In the genomic region with DNA sequence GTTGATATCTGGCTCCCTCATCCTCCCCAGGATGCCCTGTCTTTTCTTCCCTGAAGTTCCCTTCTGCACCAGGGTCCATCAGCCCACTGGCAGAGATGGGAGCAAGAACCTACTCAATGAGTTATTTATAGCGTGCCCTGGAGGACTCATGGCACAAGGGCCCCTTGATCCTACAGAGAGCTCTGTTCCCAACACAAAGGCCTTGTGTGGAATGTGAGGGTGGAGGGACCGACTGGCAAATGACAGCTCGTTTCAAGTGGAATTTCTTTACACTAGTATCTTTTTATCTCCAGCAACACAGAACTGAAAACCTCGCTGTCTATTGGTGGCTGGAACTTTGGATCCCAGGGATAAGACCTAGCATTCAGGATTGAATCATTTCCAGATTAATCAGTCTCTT, we compare ENCODE assay signal across 1 cellular context.
A peak's percentile ranks its signal among the peaks of the same experiment; 100 is the strongest.
TF ChIP-seq lines count a peak whose summit lies in the region.

No MANE protein-coding gene starts in this region.

TF ChIP-seq in HepG2, 621 proteins besides CTCF, POLR2A, EP300 and RAD21:
- TF ChIP-seq MAZ (IDR thresholded peaks at IDR 0.05; ENCODE audit: borderline replicate concordance, low read depth, low read length) (no peak), MAZ (CRISPR knock-in tag; IDR thresholded peaks at IDR 0.05; ENCODE audit: low read depth) (no peak), ZNF24 (IDR thresholded peaks at IDR 0.05) (no peak), SOX6 (IDR thresholded peaks at IDR 0.05) (no peak), SOX6 (CRISPR knock-in tag; IDR thresholded peaks at IDR 0.05) (0 out of 2 replicates have a peak, but pooled peaks have one; percentile 22), SOX13 (IDR thresholded peaks at IDR 0.05) (no peak), SOX13 (CRISPR knock-in tag; conservative IDR thresholded peaks at IDR 0.05 in 1 of 2, IDR thresholded peaks at IDR 0.05 in 1 of 2) (peak in 1 of 2 experiments; percentile 41; a peak in 2 of 4 replicates), TEAD3 (CRISPR knock-in tag; optimal IDR thresholded peaks at IDR 0.05; ENCODE audit: borderline replicate concordance) (peak; percentile 59)
- TF ChIP-seq, protein P1, sequence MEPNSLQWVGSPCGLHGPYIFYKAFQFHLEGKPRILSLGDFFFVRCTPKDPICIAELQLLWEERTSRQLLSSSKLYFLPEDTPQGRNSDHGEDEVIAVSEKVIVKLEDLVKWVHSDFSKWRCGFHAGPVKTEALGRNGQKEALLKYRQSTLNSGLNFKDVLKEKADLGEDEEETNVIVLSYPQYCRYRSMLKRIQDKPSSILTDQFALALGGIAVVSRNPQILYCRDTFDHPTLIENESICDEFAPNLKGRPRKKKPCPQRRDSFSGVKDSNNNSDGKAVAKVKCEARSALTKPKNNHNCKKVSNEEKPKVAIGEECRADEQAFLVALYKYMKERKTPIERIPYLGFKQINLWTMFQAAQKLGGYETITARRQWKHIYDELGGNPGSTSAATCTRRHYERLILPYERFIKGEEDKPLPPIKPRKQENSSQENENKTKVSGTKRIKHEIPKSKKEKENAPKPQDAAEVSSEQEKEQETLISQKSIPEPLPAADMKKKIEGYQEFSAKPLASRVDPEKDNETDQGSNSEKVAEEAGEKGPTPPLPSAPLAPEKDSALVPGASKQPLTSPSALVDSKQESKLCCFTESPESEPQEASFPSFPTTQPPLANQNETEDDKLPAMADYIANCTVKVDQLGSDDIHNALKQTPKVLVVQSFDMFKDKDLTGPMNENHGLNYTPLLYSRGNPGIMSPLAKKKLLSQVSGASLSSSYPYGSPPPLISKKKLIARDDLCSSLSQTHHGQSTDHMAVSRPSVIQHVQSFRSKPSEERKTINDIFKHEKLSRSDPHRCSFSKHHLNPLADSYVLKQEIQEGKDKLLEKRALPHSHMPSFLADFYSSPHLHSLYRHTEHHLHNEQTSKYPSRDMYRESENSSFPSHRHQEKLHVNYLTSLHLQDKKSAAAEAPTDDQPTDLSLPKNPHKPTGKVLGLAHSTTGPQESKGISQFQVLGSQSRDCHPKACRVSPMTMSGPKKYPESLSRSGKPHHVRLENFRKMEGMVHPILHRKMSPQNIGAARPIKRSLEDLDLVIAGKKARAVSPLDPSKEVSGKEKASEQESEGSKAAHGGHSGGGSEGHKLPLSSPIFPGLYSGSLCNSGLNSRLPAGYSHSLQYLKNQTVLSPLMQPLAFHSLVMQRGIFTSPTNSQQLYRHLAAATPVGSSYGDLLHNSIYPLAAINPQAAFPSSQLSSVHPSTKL (CRISPR knock-in tag; IDR thresholded peaks at IDR 0.05) = 0 out of 2 replicates have a peak, but pooled peaks have one; percentile 17
- TF ChIP-seq, protein P2, sequence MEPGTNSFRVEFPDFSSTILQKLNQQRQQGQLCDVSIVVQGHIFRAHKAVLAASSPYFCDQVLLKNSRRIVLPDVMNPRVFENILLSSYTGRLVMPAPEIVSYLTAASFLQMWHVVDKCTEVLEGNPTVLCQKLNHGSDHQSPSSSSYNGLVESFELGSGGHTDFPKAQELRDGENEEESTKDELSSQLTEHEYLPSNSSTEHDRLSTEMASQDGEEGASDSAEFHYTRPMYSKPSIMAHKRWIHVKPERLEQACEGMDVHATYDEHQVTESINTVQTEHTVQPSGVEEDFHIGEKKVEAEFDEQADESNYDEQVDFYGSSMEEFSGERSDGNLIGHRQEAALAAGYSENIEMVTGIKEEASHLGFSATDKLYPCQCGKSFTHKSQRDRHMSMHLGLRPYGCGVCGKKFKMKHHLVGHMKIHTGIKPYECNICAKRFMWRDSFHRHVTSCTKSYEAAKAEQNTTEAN (CRISPR knock-in tag; conservative IDR thresholded peaks at IDR 0.05) = no peak
